ENCODE assay signal across 8 cellular contexts in genomic region chr9:89606567-89607311, GRCh38. TPM values are rescaled to one million over a fixed set of nuclear protein-coding genes. Genes with fewer than 3 reads are reported as not detected.
DNase-seq lines count a peak whose midpoint lies in the region; ATAC-seq, FAIRE-seq and TF ChIP-seq lines count a peak whose summit lies in the region.

No MANE protein-coding gene starts in this region.

- no peaks in the 10 kb centered on the region for H3K36me3 Mint-ChIP-seq in naive thymus-derived CD8-positive, alpha-beta T cell

- peak; percentile 55 for DNase-seq in D721Med (ENCODE audit: insufficient read length, low spot score)
- peak; percentile 69 for DNase-seq in NB4 (ENCODE audit: low read depth)
- peak; percentile 30 for DNase-seq in activated T-cell treated with anti-CD3 and anti-CD28 coated beads for 48 hours (ENCODE audit: low read depth)
- peak; percentile 26 for DNase-seq in fibroblast of pulmonary artery (ENCODE audit: low read depth)
- DNase-seq in naive thymus-derived CD8-positive, alpha-beta T cell = peak in 3 of 10 donors; percentile 5 to 16 (median 7)

- H3K27ac Mint-ChIP-seq in naive thymus-derived CD8-positive, alpha-beta T cell = peak overlapping the region in 5 of 10 donors; percentile 1 to 73 (median 37)

- H3K4me3 ChIP-seq in NB4 (ENCODE audit: low read depth, low read length) (peak overlapping the region; percentile 34), fibroblast of pulmonary artery (replicated peaks; ENCODE audit: low read depth, low read length) (no peak overlapping the region), thymus (ENCODE audit: low read length) (peak overlapping the region; percentile 53)

- no peak for TF ChIP-seq POLR2A in NB4 (IDR thresholded peaks at IDR 0.05; ENCODE audit: extremely low read depth, insufficient read length)

- H3K27me3 Mint-ChIP-seq in naive thymus-derived CD8-positive, alpha-beta T cell = peaks cover 0 to 6% (median 1%) of the 10 kb centered on the region in 5 donors

- H3K27me3 ChIP-seq in thymus (ENCODE audit: control insufficient read depth, insufficient read depth) = peaks cover 32% of the 10 kb centered on the region

- WGBS in thymus = 21% methylated on average over 9 of the region's 9 CpGs

- no peak for ATAC-seq in naive thymus-derived CD8-positive, alpha-beta T cell
- ATAC-seq in HG02870 (IDR thresholded peaks at IDR 0.05; ENCODE audit: unreplicated experiment) = no peak
- ATAC-seq in GM21515 (IDR thresholded peaks at IDR 0.05; ENCODE audit: unreplicated experiment) = no peak

- no peaks in the 10 kb centered on the region for H3K9me3 ChIP-seq in thymus (ENCODE audit: control insufficient read depth)

- peaks cover 30% of the 10 kb centered on the region for H3K4me1 ChIP-seq in thymus (ENCODE audit: control insufficient read depth, insufficient read depth, low read length)

- peak overlapping the region; percentile 74 to 90 (median 86) for H3K4me3 Mint-ChIP-seq in naive thymus-derived CD8-positive, alpha-beta T cell

- POLR2A ChIA-PET in naive thymus-derived CD8-positive, alpha-beta T cell (lab: Charles Lee) = no interaction called here

- peak; percentile 80 for FAIRE-seq in D721Med (lab: Jason Lieb, UNC)

- TF ChIP-seq CTCF in D721Med (IDR thresholded peaks at IDR 0.05; ENCODE audit: insufficient read depth, missing control alignments) (no peak), NB4 (IDR thresholded peaks at IDR 0.05; ENCODE audit: low read depth, low read length) (no peak), fibroblast of pulmonary artery (IDR thresholded peaks at IDR 0.05; ENCODE audit: low read length, missing control alignments) (no peak)

- H3K9me3 Mint-ChIP-seq in naive thymus-derived CD8-positive, alpha-beta T cell = peaks cover 0 to 3% (median 0%) of the 10 kb centered on the region in 9 donors

- H3K4me1 Mint-ChIP-seq in naive thymus-derived CD8-positive, alpha-beta T cell = peaks cover 11 to 40% (median 28%) of the 10 kb centered on the region in 4 donors

- H3K36me3 ChIP-seq in thymus (ENCODE audit: control insufficient read depth, insufficient read depth) = no peaks in the 10 kb centered on the region

- H3K27ac ChIP-seq in thymus (ENCODE audit: low read depth) = peak overlapping the region; percentile 44

RNA-seq across cellular contexts. Expression of gene GADD45G, which starts 1.9 kb away (rescaled TPM):
- 1 to 10 TPM; 1.5 to 3.7 TPM for total RNA-seq in naive thymus-derived CD8-positive, alpha-beta T cell
- under 1 TPM in 2 of 3 donors, not detected in 1; 0.21 to 0.25 TPM for polyA plus RNA-seq in naive thymus-derived CD8-positive, alpha-beta T cell
- 21.0 TPM for polyA plus RNA-seq in thymus

Comparison
In these comparisons a context has a peak if more than half of its experiments do, and no peak if none do; other contexts are left out.
1. RNA of gene GADD45G, which starts 1.9 kb away (polyA plus RNA-seq): 21.0 TPM in thymus (single experiment); 0.21 to 0.25 TPM in naive thymus-derived CD8-positive, alpha-beta T cell; every median in the first group is over 10 times any median in the second.